ENCODE assay signal across 10 cellular contexts in the genomic region with DNA sequence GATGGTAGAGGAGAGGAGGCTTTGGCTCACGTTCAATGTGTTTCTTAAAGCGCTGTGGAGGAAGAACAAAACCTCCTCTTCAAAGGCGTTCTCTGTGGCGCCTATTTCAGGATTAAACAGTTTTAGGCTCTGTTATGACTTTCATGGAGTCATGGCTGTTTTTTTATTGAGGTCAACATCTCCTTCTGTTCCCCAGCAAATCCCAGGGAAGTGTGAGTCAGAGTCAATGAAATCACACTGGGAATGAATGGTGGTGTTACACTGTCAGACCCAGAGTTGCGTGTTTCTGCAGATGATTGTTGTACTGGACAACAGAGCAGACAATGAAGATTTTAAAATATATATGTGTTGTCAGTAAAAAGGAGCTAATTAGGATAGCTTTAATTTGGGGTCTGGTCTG.
A peak's percentile ranks its signal among the peaks of the same experiment; 100 is the strongest.
DNase-seq lines count a peak whose midpoint lies in the region; FAIRE-seq and TF ChIP-seq lines count a peak whose summit lies in the region.
"Had no signal": no experiment of that assay in that cellular context is flagged by ENCODE, and none has a peak within 500 bp of the region (broad histone marks: within the 10 kb centered on the region; RNA-seq: fewer than 3 reads in every experiment).

No MANE protein-coding gene starts in this region.

- DNase-seq in G401 (ENCODE audit: low spot score) (peak; percentile 7), foreskin melanocyte (peak; percentile 92), retina (peak; percentile 8), ACHN (no peak), GM10266 (ENCODE audit: extremely low spot score) (no peak), NCI-H524 treated with DMSO at 0.1 percent for 48 hours (lab: John Stamatoyannopoulos, UW) (no peak), glutamatergic neuron (no peak)
- DNase-seq: NCI-H187 treated with DMSO at 0.1 percent for 48 hours had no signal

- no peaks in the 10 kb centered on the region for H3K36me3 Mint-ChIP-seq in glutamatergic neuron (ENCODE audit: unreplicated experiment)

- H3K27me3 Mint-ChIP-seq in glutamatergic neuron (ENCODE audit: unreplicated experiment): no peaks in the 10 kb centered on the region
- H3K27me3 Mint-ChIP-seq: progenitor cell of endocrine pancreas had no signal

- FAIRE-seq in TTC549 (lab: Jason Lieb, UNC): peak; percentile 100

- in situ Hi-C loops in G401 (cut with HindIII; ENCODE audit: low sequenced_read_pairs): no loop called here
- in situ Hi-C loops in ACHN (cut with HindIII; ENCODE audit: low pct_ligation_motif_present, low pct_unique_long_range_greater_than_20kb, low sequenced_read_pairs): no loop called here

- no peak overlapping the region for H3K4me3 Mint-ChIP-seq in glutamatergic neuron (ENCODE audit: unreplicated experiment)

- no peak for TF ChIP-seq CTCF in GM10266 (IDR thresholded peaks at IDR 0.05; ENCODE audit: control insufficient read depth, insufficient read depth, low read depth, missing control alignments)
- no peak for TF ChIP-seq CTCF in glutamatergic neuron (IDR thresholded peaks at IDR 0.05; ENCODE audit: partially characterized antibody, unreplicated experiment)

- peaks cover 16% of the 10 kb centered on the region for H3K4me1 Mint-ChIP-seq in glutamatergic neuron (ENCODE audit: low read depth, unreplicated experiment)

- H3K27ac Mint-ChIP-seq in glutamatergic neuron (ENCODE audit: unreplicated experiment): no peak overlapping the region
- H3K27ac Mint-ChIP-seq: progenitor cell of endocrine pancreas had no signal

- no peaks in the 10 kb centered on the region for H3K9me3 Mint-ChIP-seq in glutamatergic neuron (ENCODE audit: unreplicated experiment)

Comparison
In these comparisons a context has a peak if more than half of its experiments do, and no peak if none do; other contexts are left out.
1. DNase-seq: peak in G401 (single experiment), foreskin melanocyte (single experiment) and retina (single experiment); none in ACHN (single experiment), GM10266 (single experiment), NCI-H524 treated with DMSO at 0.1 percent for 48 hours (single experiment) and glutamatergic neuron (single experiment).